ENCODE assay signal across 34 cellular contexts in the genomic region with DNA sequence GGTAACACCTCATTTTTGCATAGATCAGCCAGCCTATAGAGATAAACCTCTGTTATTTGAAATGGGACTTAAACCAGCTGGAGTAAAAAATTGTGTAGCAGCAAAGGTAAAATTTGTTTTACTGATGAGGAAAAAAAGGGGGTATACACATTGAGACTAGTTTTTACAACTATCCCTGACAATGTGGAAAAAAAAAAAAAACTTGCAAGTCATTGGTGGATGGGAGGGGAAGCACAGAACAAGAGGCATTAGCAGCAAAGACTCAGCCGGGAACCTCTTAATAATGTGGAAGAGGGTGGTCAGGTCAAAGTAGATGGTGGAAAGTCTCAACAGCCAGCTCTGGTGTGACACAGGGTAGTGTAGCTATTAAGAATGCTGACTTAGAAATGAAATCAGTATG.
"Had no signal": no experiment of that assay in that cellular context is flagged by ENCODE, and none has a peak within 500 bp of the region (broad histone marks: within the 10 kb centered on the region; RNA-seq: fewer than 3 reads in every experiment).

No MANE protein-coding gene starts in this region.

- H3K9me3 Mint-ChIP-seq: activated CD4-positive, alpha-beta memory T cell treated with anti-CD3 and anti-CD28 coated beads, Interleukin-2, amount 10 ng/mL, durations not matched to agents 7 days and 5 days; activated CD4-positive, alpha-beta T cell treated with anti-CD3 and anti-CD28 coated beads, Interleukin-2, amount 10 ng/mL, durations not matched to agents 7 days and 5 days; activated naive CD4-positive, alpha-beta T cell treated with anti-CD3 and anti-CD28 coated beads for 36 hours; activated naive CD4-positive, alpha-beta T cell treated with anti-CD3 and anti-CD28 coated beads, Interleukin-2, amount 50 U/mL, for 72 hours; activated naive CD8-positive, alpha-beta T cell treated with anti-CD3 and anti-CD28 coated beads, Interleukin-2, amount 10 ng/mL, durations not matched to agents 7 days and 5 days; activated T-cell treated with anti-CD3 and anti-CD28 coated beads, Interleukin-2, amount 50 U/mL, for 24 hours; T-helper 1 cell treated with Interleukin-12 subunit alpha and Interleukin-12 subunit beta and Interleukin-4 antibody, amounts not matched to agents 30 μg/mL and 1 μg/mL, for 36 hours; T-helper 2 cell treated with Interferon-gamma antibody and Interleukin-4, amounts not matched to agents 5 μg/mL and 100 μg/mL, for 36 hours had no signal

- H3K27me3 Mint-ChIP-seq: activated CD4-positive, alpha-beta memory T cell treated with anti-CD3 and anti-CD28 coated beads, Interleukin-2, amount 10 ng/mL, durations not matched to agents 7 days and 5 days; activated CD4-positive, alpha-beta T cell treated with anti-CD3 and anti-CD28 coated beads for 36 hours; activated CD4-positive, alpha-beta T cell treated with anti-CD3 and anti-CD28 coated beads, Interleukin-2, amount 10 ng/mL, durations not matched to agents 7 days and 5 days; activated CD8-positive, alpha-beta memory T cell treated with anti-CD3 and anti-CD28 coated beads, Interleukin-2, amount 10 ng/mL, durations not matched to agents 7 days and 5 days; activated naive CD8-positive, alpha-beta T cell treated with anti-CD3 and anti-CD28 coated beads, Interleukin-2, amount 10 ng/mL, durations not matched to agents 7 days and 5 days; activated T-cell treated with anti-CD3 and anti-CD28 coated beads, Interleukin-2, amount 50 U/mL, for 24 hours had no signal

- H3K27me3 ChIP-seq: adrenal gland, body of pancreas, brain microvascular endothelial cell, breast epithelium had no signal

- H3K4me3 Mint-ChIP-seq: activated CD4-positive, alpha-beta memory T cell treated with anti-CD3 and anti-CD28 coated beads, Interleukin-2, amount 10 ng/mL, durations not matched to agents 7 days and 5 days; activated CD4-positive, alpha-beta T cell treated with anti-CD3 and anti-CD28 coated beads for 36 hours; activated CD4-positive, alpha-beta T cell treated with anti-CD3 and anti-CD28 coated beads, Interleukin-2, amount 10 ng/mL, durations not matched to agents 7 days and 5 days; activated CD8-positive, alpha-beta memory T cell treated with anti-CD3 and anti-CD28 coated beads, Interleukin-2, amount 10 ng/mL, durations not matched to agents 7 days and 5 days; activated CD8-positive, alpha-beta T cell treated with anti-CD3 and anti-CD28 coated beads, Interleukin-2, amount 10 ng/mL, durations not matched to agents 7 days and 5 days; activated naive CD4-positive, alpha-beta T cell treated with anti-CD3 and anti-CD28 coated beads for 36 hours; activated naive CD8-positive, alpha-beta T cell treated with anti-CD3 and anti-CD28 coated beads, Interleukin-2, amount 10 ng/mL, durations not matched to agents 7 days and 5 days; activated T-cell treated with anti-CD3 and anti-CD28 coated beads, Interleukin-2, amount 50 U/mL, for 24 hours; T-helper 1 cell treated with Interleukin-12 subunit alpha and Interleukin-12 subunit beta and Interleukin-4 antibody, amounts not matched to agents 30 μg/mL and 1 μg/mL, for 36 hours; T-helper 2 cell treated with Interferon-gamma antibody and Interleukin-4, amounts not matched to agents 5 μg/mL and 100 μg/mL, for 36 hours had no signal

- DNase-seq: activated CD4-positive, alpha-beta memory T cell treated with anti-CD3 and anti-CD28 coated beads, Interleukin-2, amount 10 ng/mL, durations not matched to agents 7 days and 5 days; activated CD4-positive, alpha-beta T cell treated with anti-CD3 and anti-CD28 coated beads for 1 hour; activated CD4-positive, alpha-beta T cell treated with anti-CD3 and anti-CD28 coated beads for 36 hours; activated CD4-positive, alpha-beta T cell treated with anti-CD3 and anti-CD28 coated beads for 48 hours; activated CD4-positive, alpha-beta T cell treated with anti-CD3 and anti-CD28 coated beads, Interleukin-2, amount 10 ng/mL, durations not matched to agents 7 days and 5 days; activated CD4-positive, alpha-beta T cell treated with anti-CD3 and anti-CD28 coated beads, Interleukin-2, amount 50 U/mL, for 48 hours; activated CD4-positive, CD25-positive, alpha-beta regulatory T cell; activated CD8-positive, alpha-beta memory T cell treated with anti-CD3 and anti-CD28 coated beads for 24 hours; activated CD8-positive, alpha-beta memory T cell treated with anti-CD3 and anti-CD28 coated beads, Interleukin-2, amount 10 ng/mL, durations not matched to agents 7 days and 5 days; activated CD8-positive, alpha-beta memory T cell treated with anti-CD3 and anti-CD28 coated beads, Interleukin-2, amount 50 U/mL, for 48 hours; activated CD8-positive, alpha-beta T cell treated with anti-CD3 and anti-CD28 coated beads, Interleukin-2, amount 10 ng/mL, durations not matched to agents 7 days and 5 days; activated effector memory CD4-positive, alpha-beta T cell treated with anti-CD3 and anti-CD28 coated beads, Interleukin-2, amount 50 U/mL, for 16 hours; activated gamma-delta T cell treated with Interleukin-2 at 50 U/mL for 16 hours; activated naive CD4-positive, alpha-beta T cell; activated naive CD4-positive, alpha-beta T cell treated with anti-CD3 and anti-CD28 coated beads for 36 hours; activated naive CD4-positive, alpha-beta T cell treated with anti-CD3 and anti-CD28 coated beads, Interleukin-2, amount 50 U/mL, for 16 hours; activated naive CD8-positive, alpha-beta T cell treated with anti-CD3 and anti-CD28 coated beads, Interleukin-2, amount 10 ng/mL, durations not matched to agents 7 days and 5 days; activated T-cell treated with anti-CD3 and anti-CD28 coated beads, Interleukin-2, amount 50 U/mL, for 24 hours; activated T-cell treated with anti-CD3 and anti-CD28 coated beads, Interleukin-2, amount 50 U/mL, for 48 hours; adrenal gland; amniotic stem cell; aorta; body of pancreas; brain microvascular endothelial cell; central memory CD4-positive, alpha-beta T cell; T-helper 1 cell; T-helper 2 cell; T-helper 9 cell had no signal

- H3K9me3 ChIP-seq: adrenal gland, body of pancreas, breast epithelium had no signal

- H3K27ac ChIP-seq: adrenal gland, brain microvascular endothelial cell, breast epithelium, VCaP had no signal

- H3K27ac Mint-ChIP-seq: activated CD4-positive, alpha-beta memory T cell treated with anti-CD3 and anti-CD28 coated beads, Interleukin-2, amount 10 ng/mL, durations not matched to agents 7 days and 5 days; activated CD4-positive, alpha-beta T cell treated with anti-CD3 and anti-CD28 coated beads for 36 hours; activated CD8-positive, alpha-beta memory T cell treated with anti-CD3 and anti-CD28 coated beads, Interleukin-2, amount 10 ng/mL, durations not matched to agents 7 days and 5 days; activated CD8-positive, alpha-beta T cell treated with anti-CD3 and anti-CD28 coated beads, Interleukin-2, amount 10 ng/mL, durations not matched to agents 7 days and 5 days; activated naive CD4-positive, alpha-beta T cell treated with anti-CD3 and anti-CD28 coated beads for 36 hours; activated naive CD8-positive, alpha-beta T cell treated with anti-CD3 and anti-CD28 coated beads, Interleukin-2, amount 10 ng/mL, durations not matched to agents 7 days and 5 days; activated T-cell treated with anti-CD3 and anti-CD28 coated beads, Interleukin-2, amount 50 U/mL, for 24 hours; T-helper 1 cell treated with Interleukin-12 subunit alpha and Interleukin-12 subunit beta and Interleukin-4 antibody, amounts not matched to agents 30 μg/mL and 1 μg/mL, for 36 hours; T-helper 2 cell treated with Interferon-gamma antibody and Interleukin-4, amounts not matched to agents 5 μg/mL and 100 μg/mL, for 36 hours had no signal

- H3K4me1 ChIP-seq: breast epithelium had no signal

- ATAC-seq: activated CD4-positive, alpha-beta T cell treated with anti-CD3 and anti-CD28 coated beads for 36 hours; activated CD4-positive, CD25-positive, alpha-beta regulatory T cell treated with anti-CD3 and anti-CD28 coated beads, Interleukin-2, amount 50 U/mL, for 24 hours; activated CD8-positive, alpha-beta memory T cell treated with anti-CD3 and anti-CD28 coated beads, Interleukin-2, amount 10 ng/mL, durations not matched to agents 7 days and 5 days; activated CD8-positive, alpha-beta T cell treated with anti-CD3 and anti-CD28 coated beads, Interleukin-2, amount 10 ng/mL, durations not matched to agents 7 days and 5 days; activated naive CD4-positive, alpha-beta T cell treated with anti-CD3 and anti-CD28 coated beads, Interleukin-2, amount 50 U/mL, for 72 hours; body of pancreas had no signal
